8 cellular contexts compared by ENCODE assay signal in genomic region chr9:78118742-78119473, GRCh38.
DNase-seq lines count a peak whose midpoint lies in the region; ATAC-seq, FAIRE-seq and TF ChIP-seq lines count a peak whose summit lies in the region.

No MANE protein-coding gene starts in this region.

- no peaks in the 10 kb centered on the region for H3K27me3 ChIP-seq in small intestine (ENCODE audit: control insufficient read depth in 2 of 2, insufficient read depth in 2 of 2, low read length in 2 of 2)

- peak; percentile 71 for ATAC-seq in GM19025 (IDR thresholded peaks at IDR 0.05; ENCODE audit: low read depth, unreplicated experiment)
- peak; percentile 75 for ATAC-seq in HG03342 (IDR thresholded peaks at IDR 0.05; ENCODE audit: unreplicated experiment)

- TF ChIP-seq CTCF in AG10803 (conservative IDR thresholded peaks at IDR 0.05; ENCODE audit: low read length), result no peak

- no peak overlapping the region for H3K27ac ChIP-seq in small intestine (ENCODE audit: low read depth in 1 of 2, low read length in 1 of 2)

- no peaks in the 10 kb centered on the region for H3K36me3 ChIP-seq in small intestine (ENCODE audit: control insufficient read depth in 2 of 2, insufficient read depth in 2 of 2, low read length in 2 of 2)

- DNase-seq in AG10803 (ENCODE audit: low read depth) (peak; percentile 64), small intestine (peak; percentile 15), C1 segment of cervical spinal cord (lab: John Stamatoyannopoulos, UW) (no peak), NCI-H524 treated with DMSO at 0.1 percent for 48 hours (lab: John Stamatoyannopoulos, UW) (no peak), T1000 (lab: John Stamatoyannopoulos, UW) (no peak)
- DNase-seq in activated T-cell treated with anti-CD3 and anti-CD28 coated beads, Interleukin-2, amount 50 U/mL, for 48 hours, result peak; percentile 32

- H3K9me3 ChIP-seq in small intestine (ENCODE audit: control insufficient read depth, low read depth), result no peaks in the 10 kb centered on the region

- FAIRE-seq in small intestine (lab: Jason Lieb, UNC), result no peak

- H3K4me1 ChIP-seq in small intestine (ENCODE audit: control insufficient read depth in 2 of 2, insufficient read depth in 1 of 2, low read depth in 1 of 2, low read length in 1 of 2), result no peaks in the 10 kb centered on the region

- H3K4me3 ChIP-seq in AG10803 (ENCODE audit: low read length) (no peak overlapping the region), small intestine (ENCODE audit: low read depth in 1 of 2, low read length in 2 of 2) (no peak overlapping the region)

- 36 to 59% (median 52%) methylated on average over 2 of the region's 2 CpGs for WGBS in small intestine, 3 donors

Comparison
In these comparisons a context has a peak if more than half of its experiments do, and no peak if none do; other contexts are left out.
1. DNase-seq: peak in AG10803 (single experiment), activated T-cell treated with anti-CD3 and anti-CD28 coated beads, Interleukin-2, amount 50 U/mL, for 48 hours (2 of 2) and small intestine (single experiment); none in C1 segment of cervical spinal cord (0 of 14), NCI-H524 treated with DMSO at 0.1 percent for 48 hours (single experiment) and T1000 (single experiment).